22 cellular contexts compared by ENCODE assay signal in genomic region chr14:89856871-89857345, GRCh38.
A peak's percentile ranks its signal among the peaks of the same experiment; 100 is the strongest.
DNase-seq lines count a peak whose midpoint lies in the region; ATAC-seq and TF ChIP-seq lines count a peak whose summit lies in the region.
"Had no signal": no experiment of that assay in that cellular context is flagged by ENCODE, and none has a peak within 500 bp of the region (broad histone marks: within the 10 kb centered on the region; RNA-seq: fewer than 3 reads in every experiment).

No MANE protein-coding gene starts in this region.

- H3K4me1 ChIP-seq in SK-N-SH (ENCODE audit: control insufficient read depth in 1 of 2, insufficient read depth in 2 of 2, low read depth in 1 of 2, low read length in 1 of 2) (peaks cover 0 to 12% of the 10 kb centered on the region in 2 experiments; a peak in 3 of 4 replicates), smooth muscle cell (ENCODE audit: low read depth) (no peaks in the 10 kb centered on the region)
- H3K4me1 ChIP-seq: BLaER1, parathyroid adenoma had no signal

- intact Hi-C loops in natural killer cell (cut with micrococcal nuclease), result no loop called here

- H4K20me1 ChIP-seq in SK-N-SH (ENCODE audit: insufficient read depth) (no peaks in the 10 kb centered on the region), smooth muscle cell (ENCODE audit: low read depth) (no peaks in the 10 kb centered on the region)
- H4K20me1 ChIP-seq: BLaER1 had no signal

- H3K36me3 Mint-ChIP-seq in natural killer cell, result no peaks in the 10 kb centered on the region

- H3K9me2 ChIP-seq in SK-N-SH, result no peaks in the 10 kb centered on the region

- H3K4me1 Mint-ChIP-seq in natural killer cell, result no peaks in the 10 kb centered on the region
- H3K4me1 Mint-ChIP-seq: activated CD4-positive, alpha-beta T cell treated with anti-CD3 and anti-CD28 coated beads, Interleukin-2, amount 10 ng/mL, durations not matched to agents 24 days and 14 days had no signal

- H3K9me3 Mint-ChIP-seq in natural killer cell, result no peaks in the 10 kb centered on the region
- H3K9me3 Mint-ChIP-seq: activated CD4-positive, alpha-beta T cell treated with anti-CD3 and anti-CD28 coated beads, Interleukin-2, amount 10 ng/mL, durations not matched to agents 24 days and 14 days had no signal

- TF ChIP-seq EP300 in SK-N-SH (IDR thresholded peaks at IDR 0.05; ENCODE audit: borderline replicate concordance in 1 of 2, low read depth in 1 of 2, low read length in 1 of 2), result no peak

- H3F3A ChIP-seq in SK-N-SH (replicated peaks; ENCODE audit: insufficient read depth) (peaks cover 17% of the 10 kb centered on the region), smooth muscle cell (ENCODE audit: low read depth) (peaks cover 6% of the 10 kb centered on the region)

- H3K36me3 ChIP-seq in SK-N-SH (replicated peaks in 1 of 2; ENCODE audit: control insufficient read depth in 1 of 2, insufficient read depth in 2 of 2, low read length in 1 of 2) (peaks cover 0 to 3% of the 10 kb centered on the region in 2 experiments), smooth muscle cell (ENCODE audit: low read depth) (no peaks in the 10 kb centered on the region)
- H3K36me3 ChIP-seq: BLaER1, heart left ventricle, MG63, suprapubic skin had no signal

- H2AFZ ChIP-seq in SK-N-SH (ENCODE audit: low read depth) (no peak overlapping the region), smooth muscle cell (ENCODE audit: low read depth) (no peak overlapping the region)
- H2AFZ ChIP-seq: parathyroid adenoma had no signal

- H3K4me3 ChIP-seq in SK-N-SH (ENCODE audit: low read depth in 2 of 2, low read length in 1 of 2) (no peak overlapping the region), smooth muscle cell (no peak overlapping the region)
- H3K4me3 ChIP-seq: BLaER1, heart left ventricle, MG63, skin epidermis, suprapubic skin had no signal

- POLR2A ChIA-PET in SK-N-SH (lab: Yijun Ruan, JAX), result no interaction called here

- ATAC-seq in HG03139 (IDR thresholded peaks at IDR 0.05; ENCODE audit: unreplicated experiment) (no peak), natural killer cell (no peak)
- ATAC-seq: heart left ventricle had no signal

- H3K79me2 ChIP-seq in SK-N-SH (ENCODE audit: insufficient read depth), result no peaks in the 10 kb centered on the region
- H3K79me2 ChIP-seq in smooth muscle cell (ENCODE audit: low read depth), result no peaks in the 10 kb centered on the region
- H3K79me2 ChIP-seq: parathyroid adenoma had no signal

- 70% methylated on average over 1 of the region's 1 CpG for WGBS in SK-N-SH (ENCODE audit: low lambda C conversion rate)
- WGBS in smooth muscle cell (ENCODE audit: low lambda C conversion rate), result 10% methylated on average over 1 of the region's 1 CpG

- no peak for TF ChIP-seq RAD21 in SK-N-SH (IDR thresholded peaks at IDR 0.05; ENCODE audit: low read length)

- H3K27ac Mint-ChIP-seq in natural killer cell, result no peak overlapping the region
- H3K27ac Mint-ChIP-seq: activated CD4-positive, alpha-beta T cell treated with anti-CD3 and anti-CD28 coated beads, Interleukin-2, amount 10 ng/mL, durations not matched to agents 24 days and 14 days had no signal

- CTCF ChIA-PET in SK-N-SH (lab: Yijun Ruan, JAX), result interaction anchor here (0.6 to 0.8 kb wide), 2 partner anchors 9 to 40 kb away, joined by 3 to 6 read pairs; no protein-coding TSS in a partner anchor

- H3K27me3 ChIP-seq in SK-N-SH (ENCODE audit: insufficient read depth) (no peaks in the 10 kb centered on the region), smooth muscle cell (ENCODE audit: low read depth) (no peaks in the 10 kb centered on the region)
- H3K27me3 ChIP-seq: BLaER1, heart left ventricle, MG63, suprapubic skin had no signal

- H3K27ac ChIP-seq in SK-N-SH (ENCODE audit: low read depth in 2 of 2, low read length in 1 of 2) (peak overlapping the region in 1 of 2 experiments; percentile 92; a peak in 2 of 4 replicates), smooth muscle cell (ENCODE audit: low read depth) (peak overlapping the region; percentile 70)
- H3K27ac ChIP-seq: BLaER1, heart left ventricle, parathyroid adenoma, skin epidermis, suprapubic skin had no signal

- H3K27me3 Mint-ChIP-seq in natural killer cell (ENCODE audit: low read depth in 2 of 2), result peaks cover 0 to 5% of the 10 kb centered on the region in 2 donors
- H3K27me3 Mint-ChIP-seq: naive B cell had no signal

- no peak overlapping the region for H3K4me3 Mint-ChIP-seq in natural killer cell
- H3K4me3 Mint-ChIP-seq: activated CD4-positive, alpha-beta T cell treated with anti-CD3 and anti-CD28 coated beads, Interleukin-2, amount 10 ng/mL, durations not matched to agents 24 days and 14 days; naive B cell had no signal

- H3K9me3 ChIP-seq in SK-N-SH, result no peaks in the 10 kb centered on the region
- H3K9me3 ChIP-seq in smooth muscle cell (replicated peaks; ENCODE audit: low read depth), result no peaks in the 10 kb centered on the region
- H3K9me3 ChIP-seq: BLaER1, MG63, suprapubic skin had no signal

- peak overlapping the region; percentile 6; the same call in 1 of the 2 replicates for H3K4me2 ChIP-seq in SK-N-SH
- peak overlapping the region; percentile 58 for H3K4me2 ChIP-seq in smooth muscle cell
- H3K4me2 ChIP-seq: BLaER1 had no signal

- H3K9ac ChIP-seq in SK-N-SH (no peak overlapping the region), smooth muscle cell (ENCODE audit: low read depth) (no peak overlapping the region)
- H3K9ac ChIP-seq: BLaER1, parathyroid adenoma had no signal

- no peak for TF ChIP-seq CTCF in SK-N-SH (IDR thresholded peaks at IDR 0.05)
- no peak for TF ChIP-seq CTCF in smooth muscle cell (IDR thresholded peaks at IDR 0.05; ENCODE audit: borderline replicate concordance, insufficient read depth, poor library complexity, severe bottlenecking)
- no peak for TF ChIP-seq CTCF in natural killer cell (IDR thresholded peaks at IDR 0.05)

- DNase-seq in GM03348 (ENCODE audit: low spot score) (peak; percentile 34), SK-N-SH (no peak), fibroblast of gingiva (ENCODE audit: low read depth) (peak; percentile 19), smooth muscle cell (lab: John Stamatoyannopoulos, UW; ENCODE audit: unreplicated experiment) (no peak), natural killer cell (no peak), AG08396 (ENCODE audit: low spot score) (no peak)
- DNase-seq in activated naive CD4-positive, alpha-beta T cell (lab: John Stamatoyannopoulos, UW), result no peak
- DNase-seq: activated CD4-positive, alpha-beta T cell treated with anti-CD3 and anti-CD28 coated beads, Interleukin-2, amount 10 ng/mL, durations not matched to agents 24 days and 14 days; activated CD8-positive, alpha-beta memory T cell treated with anti-CD3 and anti-CD28 coated beads, Interleukin-2, amount 50 U/mL, for 4 hours; activated gamma-delta T cell treated with Interleukin-2 at 50 U/mL for 16 hours; anterior cingulate cortex; heart left ventricle; naive B cell; NCI-H2227 treated with DMSO at 0.1 percent for 48 hours; stimulated activated CD4-positive, alpha-beta T cell treated with anti-CD3 and anti-CD28 coated beads, Interleukin-4, amount 100 ng/mL, for 4 hours; SW 1271 had no signal

TF ChIP-seq in SK-N-SH, 30 proteins besides CTCF, POLR2A, EP300 and RAD21:
- TF ChIP-seq EZH2phosphoT487 (IDR thresholded peaks at IDR 0.05; ENCODE audit: borderline replicate concordance, low read depth) (no peak), GABPA (IDR thresholded peaks at IDR 0.05; ENCODE audit: low read depth) (no peak), USF1 (IDR thresholded peaks at IDR 0.05; ENCODE audit: borderline replicate concordance, low read depth) (no peak), MEF2A (IDR thresholded peaks at IDR 0.05; ENCODE audit: borderline replicate concordance, low read depth) (no peak), USF2 (IDR thresholded peaks at IDR 0.05; ENCODE audit: borderline replicate concordance, low read depth, low read length) (no peak), ZBTB33 (IDR thresholded peaks at IDR 0.05; ENCODE audit: borderline replicate concordance, low read depth) (no peak), RXRA (IDR thresholded peaks at IDR 0.05; ENCODE audit: borderline replicate concordance, low read depth) (no peak), GATA2 (CRISPR knock-in tag; IDR thresholded peaks at IDR 0.05) (no peak)

Comparison
In these comparisons a context has a peak if more than half of its experiments do, and no peak if none do; other contexts are left out.
1. DNase-seq: peak in GM03348 (single experiment) and fibroblast of gingiva (single experiment); none in SK-N-SH (single experiment), smooth muscle cell (single experiment), activated naive CD4-positive, alpha-beta T cell (0 of 4), natural killer cell (single experiment) and AG08396 (single experiment).